In genomic region chr1:32040711-32041110, GRCh38 we compare ENCODE assay signal across 27 cellular contexts. TPM values are rescaled to one million over a fixed set of nuclear protein-coding genes. Genes with fewer than 3 reads are reported as not detected.
DNase-seq lines count a peak whose midpoint lies in the region; ATAC-seq, FAIRE-seq and TF ChIP-seq lines count a peak whose summit lies in the region.
"Had no signal": no experiment of that assay in that cellular context is flagged by ENCODE, and none has a peak within 500 bp of the region (broad histone marks: within the 10 kb centered on the region; RNA-seq: fewer than 3 reads in every experiment).

No MANE protein-coding gene starts in this region.

- TF ChIP-seq POLR2A in GM12891 (IDR thresholded peaks at IDR 0.05; ENCODE audit: low read depth, low read length) (no peak), vagina (IDR thresholded peaks at IDR 0.05) (no peak)

- peaks cover 6% of the 10 kb centered on the region for H3K9me3 Mint-ChIP-seq in glutamatergic neuron (ENCODE audit: unreplicated experiment)
- H3K9me3 Mint-ChIP-seq: activated CD8-positive, alpha-beta T cell treated with anti-CD3 and anti-CD28 coated beads for 36 hours; type B pancreatic cell had no signal

- H2AFZ ChIP-seq in Karpas-422 (ENCODE audit: low read length), result no peak overlapping the region
- H2AFZ ChIP-seq: GM23248 had no signal

- FAIRE-seq in GM12891 (lab: Jason Lieb, UNC), result peak; percentile 43
- FAIRE-seq: G401.6, HepG2, RCC 7860 had no signal

- no peaks in the 10 kb centered on the region for H3K9me2 ChIP-seq in Karpas-422 (replicated peaks; ENCODE audit: insufficient read depth, low read length)

- no peak for DNase-seq in GM12891 (ENCODE audit: insufficient read length, low spot score)
- peak; percentile 16 for DNase-seq in astrocyte of the hippocampus (ENCODE audit: low read depth, low spot score)
- DNase-seq in glutamatergic neuron, result no peak
- peak; percentile 9 for DNase-seq in stimulated activated CD8-positive, alpha-beta memory T cell treated with anti-CD3 and anti-CD28 coated beads, Interleukin-4, amount 100 ng/mL, for 48 hours
- no peak for DNase-seq in Karpas-422
- DNase-seq in vagina (ENCODE audit: extremely low spot score in 2 of 2), result no peak
- DNase-seq: activated CD4-positive, alpha-beta T cell treated with anti-CD3 and anti-CD28 coated beads for 1 hour; activated CD8-positive, alpha-beta T cell treated with anti-CD3 and anti-CD28 coated beads for 36 hours; activated effector memory CD4-positive, alpha-beta T cell treated with Interleukin-2 at 50 U/mL for 16 hours; brain microvascular endothelial cell; Caco-2; GM23248; mesenchymal stem cell; NCI-H1048; NCI-H2107; NCI-H345; NCI-H69; posterior cingulate gyrus; right lobe of liver; stimulated activated CD4-positive, alpha-beta T cell treated with anti-CD3 and anti-CD28 coated beads, Interleukin-4, amount 100 ng/mL, for 1 hour; SW 1271 had no signal

- intact Hi-C loops in vagina (cut with DNase I), result no loop called here

- H3K4me1 ChIP-seq in Karpas-422 (ENCODE audit: low read length) (no peaks in the 10 kb centered on the region), vagina (no peaks in the 10 kb centered on the region)
- H3K4me1 ChIP-seq: Caco-2, right lobe of liver had no signal

- H3K4me2 ChIP-seq in Karpas-422 (ENCODE audit: low read depth, low read length, poor library complexity, severe bottlenecking), result no peak overlapping the region

- TF ChIP-seq CTCF in glutamatergic neuron (IDR thresholded peaks at IDR 0.05; ENCODE audit: partially characterized antibody, unreplicated experiment) (no peak), vagina (IDR thresholded peaks at IDR 0.05) (no peak)

- peaks cover 3% of the 10 kb centered on the region for H3K4me1 Mint-ChIP-seq in glutamatergic neuron (ENCODE audit: low read depth, unreplicated experiment)

- H3K4me3 ChIP-seq in Karpas-422 (ENCODE audit: low read length) (no peak overlapping the region), vagina (no peak overlapping the region)
- H3K4me3 ChIP-seq: GM23248, right lobe of liver had no signal

- H3K9ac ChIP-seq in Karpas-422 (ENCODE audit: low read length), result no peak overlapping the region
- H3K9ac ChIP-seq: GM23248 had no signal

- H3K36me3 ChIP-seq in Karpas-422 (ENCODE audit: insufficient read depth, low read length) (peaks cover 44% of the 10 kb centered on the region), vagina (no peaks in the 10 kb centered on the region)

- H3K36me3 Mint-ChIP-seq in glutamatergic neuron (ENCODE audit: unreplicated experiment), result no peaks in the 10 kb centered on the region

- H3K9me3 ChIP-seq in Karpas-422 (ENCODE audit: low read length) (no peaks in the 10 kb centered on the region), vagina (no peaks in the 10 kb centered on the region)
- H3K9me3 ChIP-seq: Caco-2, right lobe of liver had no signal

- H3K27me3 Mint-ChIP-seq in glutamatergic neuron (ENCODE audit: unreplicated experiment), result no peaks in the 10 kb centered on the region
- H3K27me3 Mint-ChIP-seq: activated CD8-positive, alpha-beta T cell treated with anti-CD3 and anti-CD28 coated beads for 36 hours; type B pancreatic cell had no signal

- ATAC-seq in GM18502 (IDR thresholded peaks at IDR 0.05; ENCODE audit: poor library complexity, unreplicated experiment), result no peak
- ATAC-seq: activated CD8-positive, alpha-beta T cell treated with anti-CD3 and anti-CD28 coated beads for 36 hours; HepG2; left lobe of liver; right lobe of liver had no signal

- H3K27me3 ChIP-seq in Karpas-422 (ENCODE audit: low read length) (no peaks in the 10 kb centered on the region), vagina (no peaks in the 10 kb centered on the region)
- H3K27me3 ChIP-seq: brain microvascular endothelial cell, right lobe of liver had no signal

- no peaks in the 10 kb centered on the region for H4K20me1 ChIP-seq in Karpas-422 (ENCODE audit: insufficient read depth, low read depth, low read length)

- H3K27ac Mint-ChIP-seq in glutamatergic neuron (ENCODE audit: unreplicated experiment), result peak overlapping the region; percentile 10
- H3K27ac Mint-ChIP-seq: activated CD8-positive, alpha-beta T cell treated with anti-CD3 and anti-CD28 coated beads for 36 hours; type B pancreatic cell had no signal

- H3K4me3 Mint-ChIP-seq in glutamatergic neuron (ENCODE audit: unreplicated experiment), result no peak overlapping the region
- H3K4me3 Mint-ChIP-seq: activated CD8-positive, alpha-beta T cell treated with anti-CD3 and anti-CD28 coated beads for 36 hours; type B pancreatic cell had no signal

- peaks cover 14% of the 10 kb centered on the region for H3K79me2 ChIP-seq in Karpas-422 (ENCODE audit: low read length)

- H3K27ac ChIP-seq in Karpas-422 (ENCODE audit: low read length), result no peak overlapping the region
- no peak overlapping the region for H3K27ac ChIP-seq in vagina
- H3K27ac ChIP-seq: brain microvascular endothelial cell, GM23248, right lobe of liver had no signal

TF ChIP-seq in GM12891, 5 proteins besides CTCF, POLR2A, EP300 and RAD21:
- no peak for TF ChIP-seq PAX5 (IDR thresholded peaks at IDR 0.05; ENCODE audit: insufficient read depth, low read length, severe bottlenecking)
- no peak for TF ChIP-seq SPI1 (IDR thresholded peaks at IDR 0.05; ENCODE audit: low read depth, low read length)
- TF ChIP-seq TAF1 (IDR thresholded peaks at IDR 0.05; ENCODE audit: low read depth, low read length), result no peak
- no peak for TF ChIP-seq POU2F2 (IDR thresholded peaks at IDR 0.05; ENCODE audit: low read depth, low read length)
- no peak for TF ChIP-seq POLR2AphosphoS5 (IDR thresholded peaks at IDR 0.05; ENCODE audit: low read depth, low read length)

RNA-seq across cellular contexts. Expression of gene KHDRBS1, which starts 27.0 kb away (rescaled TPM):
- 96.0 TPM for polyA plus RNA-seq in GM12891 (2012; ENCODE audit: low read depth, missing spikeins)
- 266 TPM for total RNA-seq in glutamatergic neuron (ENCODE audit: unreplicated experiment)
- total RNA-seq in Karpas-422 (2014; rRNA removed; shearing (Covaris generic); ENCODE audit: low replicate concordance), result 70.9 and 77.5 TPM in 2 replicates
- total RNA-seq in vagina, result 104 TPM

RNA-seq across cellular contexts. Expression of gene TMEM39B, which starts 32.0 kb away (rescaled TPM):
- 15.9 TPM for polyA plus RNA-seq in GM12891 (2012; ENCODE audit: low read depth, missing spikeins)
- total RNA-seq in glutamatergic neuron (ENCODE audit: unreplicated experiment) (23.2 TPM), vagina (8.3 TPM)
- 10.3 and 11.5 TPM in 2 replicates for total RNA-seq in Karpas-422 (2014; rRNA removed; shearing (Covaris generic); ENCODE audit: low replicate concordance)

Comparison
In these comparisons a context has a peak if more than half of its experiments do, and no peak if none do; other contexts are left out.
1. DNase-seq: peak in astrocyte of the hippocampus (single experiment) and stimulated activated CD8-positive, alpha-beta memory T cell treated with anti-CD3 and anti-CD28 coated beads, Interleukin-4, amount 100 ng/mL, for 48 hours (single experiment); none in GM12891 (single experiment), glutamatergic neuron (single experiment), Karpas-422 (single experiment) and vagina (0 of 2).